ENCODE assay signal across 1 cellular context in genomic region chr21:43797925-43798715, GRCh38.
TF ChIP-seq lines count a peak whose summit lies in the region.

No MANE protein-coding gene starts in this region.

TF ChIP-seq in IMR-90, 13 proteins besides CTCF, POLR2A, EP300 and RAD21:
- TF ChIP-seq MXI1 (IDR thresholded peaks at IDR 0.05; ENCODE audit: borderline replicate concordance, low read depth, low read length) (no peak), RCOR1 (IDR thresholded peaks at IDR 0.05; ENCODE audit: insufficient replicate concordance, low read length) (no peak), NFE2L2 (IDR thresholded peaks at IDR 0.05; ENCODE audit: low read depth, low read length) (no peak), MAFK (IDR thresholded peaks at IDR 0.05; ENCODE audit: low read depth, low read length) (no peak), MAZ (IDR thresholded peaks at IDR 0.05; ENCODE audit: borderline replicate concordance, low read depth, low read length) (no peak), ELK1 (IDR thresholded peaks at IDR 0.05; ENCODE audit: borderline replicate concordance, low read depth, low read length) (no peak), RFX5 (IDR thresholded peaks at IDR 0.05; ENCODE audit: low read depth, low read length) (no peak), FOS (IDR thresholded peaks at IDR 0.05; ENCODE audit: low read depth, low read length) (no peak), CEBPB (IDR thresholded peaks at IDR 0.05; ENCODE audit: low read depth, low read length) (no peak)
